8 cellular contexts compared by ENCODE assay signal in genomic region chr19:46975918-46976782, GRCh38. TPM values are rescaled to one million over a fixed set of nuclear protein-coding genes. Genes with fewer than 3 reads are reported as not detected.
DNase-seq lines count a peak whose midpoint lies in the region; ATAC-seq, FAIRE-seq and TF ChIP-seq lines count a peak whose summit lies in the region.

No MANE protein-coding gene starts in this region.

- H3K4me1 Mint-ChIP-seq in osteocyte (ENCODE audit: unreplicated experiment), result peaks cover 76% of the 10 kb centered on the region
- H3K4me1 Mint-ChIP-seq in activated naive CD8-positive, alpha-beta T cell treated with anti-CD3 and anti-CD28 coated beads, Interleukin-2, amount 50 U/mL, for 24 hours, result peaks cover 31% of the 10 kb centered on the region

- peak overlapping the region; percentile 16 for H3K4me3 Mint-ChIP-seq in osteocyte (ENCODE audit: unreplicated experiment)
- no peak overlapping the region for H3K4me3 Mint-ChIP-seq in activated naive CD8-positive, alpha-beta T cell treated with anti-CD3 and anti-CD28 coated beads, Interleukin-2, amount 50 U/mL, for 24 hours

- no peaks in the 10 kb centered on the region for H3K36me3 Mint-ChIP-seq in osteocyte (ENCODE audit: unreplicated experiment)
- no peaks in the 10 kb centered on the region for H3K36me3 Mint-ChIP-seq in activated naive CD8-positive, alpha-beta T cell treated with anti-CD3 and anti-CD28 coated beads, Interleukin-2, amount 50 U/mL, for 24 hours (ENCODE audit: low read depth)

- H3K27me3 Mint-ChIP-seq in osteocyte (ENCODE audit: unreplicated experiment), result no peaks in the 10 kb centered on the region
- H3K27me3 Mint-ChIP-seq in activated naive CD8-positive, alpha-beta T cell treated with anti-CD3 and anti-CD28 coated beads, Interleukin-2, amount 50 U/mL, for 24 hours, result no peaks in the 10 kb centered on the region

- no peak for ATAC-seq in activated naive CD8-positive, alpha-beta T cell treated with anti-CD3 and anti-CD28 coated beads, Interleukin-2, amount 50 U/mL, for 24 hours
- ATAC-seq in HG02938 (IDR thresholded peaks at IDR 0.05; ENCODE audit: unreplicated experiment) (no peak), GM19463 (IDR thresholded peaks at IDR 0.05; ENCODE audit: unreplicated experiment) (no peak)

- 21 to 47% (median 40%) methylated on average over 18 of the region's 18 CpGs for WGBS in adipose tissue, 3 donors

- intact Hi-C loops in head of caudate nucleus (cut with DNase I), result no loop called here

- no peak for TF ChIP-seq CTCF in osteocyte (IDR thresholded peaks at IDR 0.05)

- no peaks in the 10 kb centered on the region for H3K9me3 Mint-ChIP-seq in osteocyte (ENCODE audit: unreplicated experiment)
- no peaks in the 10 kb centered on the region for H3K9me3 Mint-ChIP-seq in activated naive CD8-positive, alpha-beta T cell treated with anti-CD3 and anti-CD28 coated beads, Interleukin-2, amount 50 U/mL, for 24 hours

- H3K27ac ChIP-seq in adipose tissue (ENCODE audit: low read depth, low read length), result peak overlapping the region; percentile 15

- FAIRE-seq in H54 (lab: Jason Lieb, UNC), result no peak

- peak; percentile 57 for DNase-seq in H54 (ENCODE audit: insufficient read length, low spot score)
- DNase-seq in head of caudate nucleus, result peak; percentile 58 to 91 (median 81)
- peak; percentile 88 for DNase-seq in osteocyte (ENCODE audit: extremely low spot score, unreplicated experiment)
- DNase-seq in activated naive CD8-positive, alpha-beta T cell treated with anti-CD3 and anti-CD28 coated beads, Interleukin-2, amount 50 U/mL, for 24 hours, result no peak
- DNase-seq in NOMO-1 treated with DMSO at 0.1 percent for 48 hours (lab: John Stamatoyannopoulos, UW; ENCODE audit: unreplicated experiment), result no peak

- H3K27ac Mint-ChIP-seq in osteocyte (ENCODE audit: unreplicated experiment), result peak overlapping the region; percentile 98
- no peak overlapping the region for H3K27ac Mint-ChIP-seq in activated naive CD8-positive, alpha-beta T cell treated with anti-CD3 and anti-CD28 coated beads, Interleukin-2, amount 50 U/mL, for 24 hours

- TF ChIP-seq POLR2A in H54 (IDR thresholded peaks at IDR 0.05; ENCODE audit: low read depth, low read length), result no peak

RNA-seq across cellular contexts. Expression of gene NPAS1, which starts 43.5 kb away (rescaled TPM):
- polyA plus RNA-seq in adipose tissue, result 1 to 10 TPM in 1 of 3 donors, under 1 TPM in 2; 0.15 to 1.6 (median 0.48) TPM
- 0.71 and 0.99 TPM in 2 replicates for total RNA-seq in osteocyte

Comparison
In these comparisons a context has a peak if more than half of its experiments do, and no peak if none do; other contexts are left out.
1. DNase-seq: peak in H54 (single experiment), head of caudate nucleus (42 of 42) and osteocyte (single experiment); none in activated naive CD8-positive, alpha-beta T cell treated with anti-CD3 and anti-CD28 coated beads, Interleukin-2, amount 50 U/mL, for 24 hours (single experiment) and NOMO-1 treated with DMSO at 0.1 percent for 48 hours (single experiment).